16 cellular contexts compared by ENCODE assay signal in the genomic region with DNA sequence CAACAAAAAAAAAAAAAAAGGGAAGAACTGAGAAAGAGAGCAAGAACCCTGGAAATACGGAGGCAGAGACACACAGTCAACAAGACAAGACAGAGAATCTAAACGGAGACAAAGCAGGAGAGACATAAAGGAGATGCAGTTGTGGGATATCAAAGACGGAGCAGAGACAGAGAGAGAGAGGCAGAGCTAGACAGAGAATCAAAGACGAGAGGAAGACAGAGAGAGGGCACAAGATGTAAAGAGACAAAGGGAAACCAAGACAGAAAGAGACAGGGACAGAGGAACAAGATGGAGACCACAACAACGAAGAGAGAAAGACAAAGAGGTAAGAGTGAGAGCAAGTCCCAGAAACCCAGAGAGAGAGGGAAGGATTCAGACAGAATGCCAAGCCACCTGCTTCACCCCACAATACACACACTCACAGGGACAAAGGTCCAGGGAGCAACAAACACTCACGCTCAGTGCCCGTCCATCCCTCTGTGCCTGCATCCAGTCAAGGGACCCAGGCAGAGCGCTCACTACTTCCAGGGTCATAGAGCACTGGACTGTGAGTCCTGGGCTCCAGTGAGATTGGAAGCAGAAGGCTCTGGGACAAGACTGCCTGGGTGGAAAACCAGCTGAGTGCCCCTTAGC.
DNase-seq lines count a peak whose midpoint lies in the region; ATAC-seq and FAIRE-seq lines count a peak whose summit lies in the region.
"Had no signal": no experiment of that assay in that cellular context is flagged by ENCODE, and none has a peak within 500 bp of the region (broad histone marks: within the 10 kb centered on the region; RNA-seq: fewer than 3 reads in every experiment).

No MANE protein-coding gene starts in this region.

- CTCF ChIA-PET in CD4-positive, alpha-beta memory T cell (lab: Charles Lee; ENCODE audit: partially characterized antibody) = no interaction called here

- no peaks in the 10 kb centered on the region for H3K36me3 ChIP-seq in CD4-positive, alpha-beta memory T cell (ENCODE audit: insufficient read depth, low read length)
- no peaks in the 10 kb centered on the region for H3K36me3 ChIP-seq in small intestine (ENCODE audit: control insufficient read depth in 2 of 2, insufficient read depth in 2 of 2, low read length in 2 of 2)
- H3K36me3 ChIP-seq: stomach had no signal

- H3K4me1 Mint-ChIP-seq in T-helper 2 cell treated with Interferon-gamma antibody and Interleukin-4, amounts not matched to agents 5 μg/mL and 100 μg/mL, for 36 hours (ENCODE audit: low read depth) = peaks cover 24% of the 10 kb centered on the region
- peaks cover 24 to 54% (median 32%) of the 10 kb centered on the region in 4 donors for H3K4me1 Mint-ChIP-seq in CD4-positive, alpha-beta memory T cell
- peaks cover 18% of the 10 kb centered on the region for H3K4me1 Mint-ChIP-seq in T-helper 17 cell

- peaks cover 7% of the 10 kb centered on the region for H3K27me3 Mint-ChIP-seq in T-helper 2 cell treated with Interferon-gamma antibody and Interleukin-4, amounts not matched to agents 5 μg/mL and 100 μg/mL, for 36 hours (ENCODE audit: low read depth)
- no peaks in the 10 kb centered on the region for H3K27me3 Mint-ChIP-seq in CD4-positive, alpha-beta memory T cell
- peaks cover 4% of the 10 kb centered on the region for H3K27me3 Mint-ChIP-seq in T-helper 17 cell

- H3K4me3 ChIP-seq in CD4-positive, alpha-beta memory T cell (ENCODE audit: low read length in 2 of 2) = no peak overlapping the region
- H3K4me3 ChIP-seq in small intestine (ENCODE audit: low read depth in 1 of 2, low read length in 2 of 2) = no peak overlapping the region
- H3K4me3 ChIP-seq: coronary artery, K562, stomach had no signal

- no peaks in the 10 kb centered on the region for H3K27me3 ChIP-seq in CD4-positive, alpha-beta memory T cell (ENCODE audit: insufficient read depth, low read length)
- peaks cover 0 to 4% of the 10 kb centered on the region in 2 donors for H3K27me3 ChIP-seq in small intestine (ENCODE audit: control insufficient read depth in 2 of 2, insufficient read depth in 2 of 2, low read length in 2 of 2)

- ATAC-seq in T-helper 17 cell (no peak), left lobe of liver (peak; percentile 51)
- ATAC-seq: K562 had no signal

- peak overlapping the region; percentile 41 for H3K27ac Mint-ChIP-seq in T-helper 2 cell treated with Interferon-gamma antibody and Interleukin-4, amounts not matched to agents 5 μg/mL and 100 μg/mL, for 36 hours
- peak overlapping the region; percentile 74 to 98 (median 95) for H3K27ac Mint-ChIP-seq in CD4-positive, alpha-beta memory T cell
- peak overlapping the region; percentile 93 for H3K27ac Mint-ChIP-seq in T-helper 17 cell
- H3K27ac Mint-ChIP-seq: activated B cell treated with CpG ODN at 0.5 μM for 24 hours had no signal

- no peaks in the 10 kb centered on the region for H3K36me3 Mint-ChIP-seq in T-helper 2 cell treated with Interferon-gamma antibody and Interleukin-4, amounts not matched to agents 5 μg/mL and 100 μg/mL, for 36 hours (ENCODE audit: low read depth)
- H3K36me3 Mint-ChIP-seq in CD4-positive, alpha-beta memory T cell = no peaks in the 10 kb centered on the region
- no peaks in the 10 kb centered on the region for H3K36me3 Mint-ChIP-seq in T-helper 17 cell (ENCODE audit: low read depth)

- no peaks in the 10 kb centered on the region for H3K9me3 ChIP-seq in CD4-positive, alpha-beta memory T cell (ENCODE audit: control insufficient read depth in 1 of 2, low read length in 2 of 2)
- no peaks in the 10 kb centered on the region for H3K9me3 ChIP-seq in T-helper 17 cell (ENCODE audit: control insufficient read depth, low read length, poor library complexity, severe bottlenecking)
- H3K9me3 ChIP-seq in small intestine (ENCODE audit: control insufficient read depth, low read depth) = no peaks in the 10 kb centered on the region
- H3K9me3 ChIP-seq: stomach had no signal

- DNase-seq in T-helper 2 cell treated with Interferon-gamma antibody and Interleukin-4, amounts not matched to agents 5 μg/mL and 100 μg/mL, for 36 hours (ENCODE audit: low spot score) = no peak
- no peak for DNase-seq in T-helper 2 cell
- DNase-seq in CD4-positive, alpha-beta memory T cell = no peak
- DNase-seq in T-helper 17 cell = no peak
- DNase-seq in left lobe of liver (ENCODE audit: low spot score) = peak; percentile 28
- DNase-seq in small intestine = no peak
- DNase-seq in D341Med (ENCODE audit: low spot score) = no peak
- no peak for DNase-seq in hippocampal formation (lab: John Stamatoyannopoulos, UW)
- DNase-seq: activated B cell treated with CpG ODN at 0.5 μM for 24 hours, SW 1271 had no signal

- WGBS in small intestine, 3 donors = 68 to 82% (median 75%) methylated on average over 8 of the region's 8 CpGs

- H3K4me1 ChIP-seq in CD4-positive, alpha-beta memory T cell (ENCODE audit: insufficient read depth, low read length) = peaks cover 29% of the 10 kb centered on the region
- no peaks in the 10 kb centered on the region for H3K4me1 ChIP-seq in small intestine (ENCODE audit: control insufficient read depth in 2 of 2, insufficient read depth in 1 of 2, low read depth in 1 of 2, low read length in 1 of 2)

- POLR2A ChIA-PET in CD4-positive, alpha-beta memory T cell (lab: Charles Lee; ENCODE audit: partially characterized antibody) = interaction anchor here (1.2 kb wide), 1 partner anchor 12 kb away, joined by 4 read pairs; no protein-coding TSS in a partner anchor

- no peak overlapping the region for H3K27ac ChIP-seq in CD4-positive, alpha-beta memory T cell (ENCODE audit: low read depth, low read length)
- H3K27ac ChIP-seq in small intestine (ENCODE audit: low read depth in 1 of 2, low read length in 1 of 2) = peak overlapping the region in 1 of 2 donors; percentile 59
- H3K27ac ChIP-seq: coronary artery, epithelial cell of prostate, HL-60, RWPE1, stomach had no signal

- peak overlapping the region; percentile 34 for H3K4me3 Mint-ChIP-seq in T-helper 2 cell treated with Interferon-gamma antibody and Interleukin-4, amounts not matched to agents 5 μg/mL and 100 μg/mL, for 36 hours
- H3K4me3 Mint-ChIP-seq in CD4-positive, alpha-beta memory T cell = peak overlapping the region in 7 of 8 donors; percentile 15 to 79 (median 47)
- peak overlapping the region; percentile 25 for H3K4me3 Mint-ChIP-seq in T-helper 17 cell
- H3K4me3 Mint-ChIP-seq: activated B cell treated with CpG ODN at 0.5 μM for 24 hours had no signal

- no peak for FAIRE-seq in small intestine (lab: Jason Lieb, UNC)
- FAIRE-seq: K562 had no signal

- intact Hi-C loops in CD4-positive, alpha-beta memory T cell (cut with micrococcal nuclease) = no loop called here

- no peaks in the 10 kb centered on the region for H3K9me3 Mint-ChIP-seq in T-helper 2 cell treated with Interferon-gamma antibody and Interleukin-4, amounts not matched to agents 5 μg/mL and 100 μg/mL, for 36 hours
- no peaks in the 10 kb centered on the region for H3K9me3 Mint-ChIP-seq in CD4-positive, alpha-beta memory T cell
- H3K9me3 Mint-ChIP-seq: activated B cell treated with CpG ODN at 0.5 μM for 24 hours had no signal

Comparison
In these comparisons a context has a peak if more than half of its experiments do, and no peak if none do; other contexts are left out.
1. H3K27ac Mint-ChIP-seq: peak in every context shown above with its lines; median percentile 95 in CD4-positive, alpha-beta memory T cell; 93 in T-helper 17 cell; 41 in T-helper 2 cell treated with Interferon-gamma antibody and Interleukin-4, amounts not matched to agents 5 μg/mL and 100 μg/mL, for 36 hours.